In the genomic region with DNA sequence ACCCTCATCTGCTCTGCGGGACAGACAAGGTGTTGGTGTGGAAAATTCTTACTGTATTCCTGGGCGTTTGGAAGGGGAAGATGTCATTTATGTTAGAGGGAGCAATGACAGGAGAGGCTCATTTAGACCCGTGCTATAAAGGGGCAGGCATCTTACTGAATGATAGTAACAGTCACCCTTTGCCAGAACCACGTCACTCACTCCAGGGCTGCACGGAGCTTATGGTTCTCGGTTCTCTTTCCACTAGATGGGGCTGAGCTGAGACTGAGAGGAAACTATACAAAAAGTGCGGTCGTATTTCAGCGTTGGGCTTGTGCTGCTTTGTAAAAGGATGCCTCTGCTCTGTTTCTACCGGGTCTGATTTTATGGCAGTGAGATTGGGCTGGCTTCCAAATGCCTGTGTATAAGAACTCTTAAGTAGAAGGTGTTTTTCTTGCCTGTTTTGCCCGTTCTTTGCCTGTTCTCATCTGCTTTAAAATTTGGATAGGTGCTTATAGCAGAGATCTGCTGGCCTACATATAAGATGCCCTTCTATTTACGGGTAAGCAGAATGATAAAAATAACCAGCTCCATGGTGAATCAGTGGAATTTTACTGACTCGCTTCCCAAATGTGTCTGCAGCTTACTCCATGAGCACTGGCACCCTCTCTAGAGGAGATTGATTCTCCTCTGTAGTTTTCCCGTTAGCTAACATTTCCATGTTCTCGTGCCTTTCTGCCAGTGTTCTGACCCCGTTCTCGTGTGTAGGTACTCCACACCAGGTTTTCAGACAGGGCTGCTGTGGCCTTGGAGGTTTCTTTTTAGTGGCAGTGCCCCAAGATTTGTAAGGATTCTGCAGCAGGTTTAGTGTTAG, we compare ENCODE assay signal across 7 cellular contexts. TPM values are rescaled to one million over a fixed set of nuclear protein-coding genes. Genes with fewer than 3 reads are reported as not detected.
DNase-seq lines count a peak whose midpoint lies in the region; ATAC-seq, FAIRE-seq and TF ChIP-seq lines count a peak whose summit lies in the region.

No MANE protein-coding gene starts in this region.

- ATAC-seq in GM12878 = 0 out of 3 replicates have a peak, but pooled peaks have one; percentile 19
- no peak for ATAC-seq in GM19452 (IDR thresholded peaks at IDR 0.05; ENCODE audit: unreplicated experiment)

- SMC1A ChIA-PET in GM12878 (lab: Charles Lee; ENCODE audit: uncharacterized antibody, unreplicated experiment) = interaction anchor here (0.9 to 3.2 kb wide), 6 partner anchors 9 to 205 kb away, joined by 3 to 13 read pairs (median 4); no protein-coding TSS in a partner anchor

- H3K27me3 Mint-ChIP-seq in T-helper 2 cell treated with Interferon-gamma antibody and Interleukin-4, amounts not matched to agents 5 μg/mL and 100 μg/mL, for 36 hours (ENCODE audit: low read depth) = no peaks in the 10 kb centered on the region

- CTCF ChIA-PET in GM12878 (lab: Yijun Ruan, JAX) = interaction anchor here (0.6 to 2.5 kb wide), 3 partner anchors 9 to 176 kb away, joined by 3 to 9 read pairs (median 3); no protein-coding TSS in a partner anchor

- intact Hi-C loops in GM12878 (cut with micrococcal nuclease; ENCODE audit: unreplicated experiment) = no loop called here

- no peaks in the 10 kb centered on the region for H3K9me3 ChIP-seq in HUES6 (ENCODE audit: control insufficient read depth, insufficient read depth, low read depth, low read length)
- no peaks in the 10 kb centered on the region for H3K9me3 ChIP-seq in GM12878 (replicated peaks; ENCODE audit: control insufficient read depth, insufficient read depth, low read length)
- no peaks in the 10 kb centered on the region for H3K9me3 ChIP-seq in iPS-18a (ENCODE audit: control insufficient read depth, low read depth, low read length)
- H3K9me3 ChIP-seq in small intestine (ENCODE audit: control insufficient read depth, low read depth) = no peaks in the 10 kb centered on the region

- TF ChIP-seq CTCF in GM12878 (IDR thresholded peaks at IDR 0.05 in 2 of 3, conservative IDR thresholded peaks at IDR 0.05 in 1 of 3; ENCODE audit: control insufficient read depth in 2 of 3, extremely low read depth in 1 of 3, insufficient read depth in 1 of 3, low read depth in 3 of 3, low read length in 3 of 3) = no peak

- WGBS in GM12878 (ENCODE audit: insufficient coverage, insufficient replicate concordance, low lambda C conversion rate, missing lambda C conversion rate) = 87% methylated on average over 17 of the region's 17 CpGs
- WGBS in small intestine, 3 donors = 39 to 45% (median 40%) methylated on average over 17 of the region's 17 CpGs

- FAIRE-seq in GM12878 (lab: Jason Lieb, UNC) (no peak), small intestine (lab: Jason Lieb, UNC) (no peak), GM19239 (lab: Jason Lieb, UNC) (no peak)

- BruUV-seq in GM12878 (replicated peaks; lab: Mats Ljungman, UMichigan) = no TSS peak

- no peak for TF ChIP-seq POLR2A in GM12878 (IDR thresholded peaks at IDR 0.05; ENCODE audit: low read depth, low read length)

- H4K20me1 ChIP-seq in GM12878 (ENCODE audit: control insufficient read depth, insufficient read depth) = no peaks in the 10 kb centered on the region; the same call in 1 of the 2 replicates

- peaks cover 66% of the 10 kb centered on the region for H3K36me3 Mint-ChIP-seq in T-helper 2 cell treated with Interferon-gamma antibody and Interleukin-4, amounts not matched to agents 5 μg/mL and 100 μg/mL, for 36 hours (ENCODE audit: low read depth)

- RAD21 ChIA-PET in GM12878 (lab: Charles Lee; ENCODE audit: unreplicated experiment) = no interaction called here

- H3K9ac ChIP-seq in HUES6 (ENCODE audit: low read length) = peak overlapping the region; percentile 54
- no peak overlapping the region for H3K9ac ChIP-seq in GM12878 (ENCODE audit: control insufficient read depth, insufficient read depth, low read length)
- H3K9ac ChIP-seq in iPS-18a (ENCODE audit: low read length) = peak overlapping the region; percentile 18

- no peak overlapping the region for H2AFZ ChIP-seq in GM12878 (ENCODE audit: control insufficient read depth, low read depth, low read length)

- in situ Hi-C loops in GM12878 (cut with MboI) = no loop called here

- peaks cover 6% of the 10 kb centered on the region for H3K9me3 Mint-ChIP-seq in T-helper 2 cell treated with Interferon-gamma antibody and Interleukin-4, amounts not matched to agents 5 μg/mL and 100 μg/mL, for 36 hours

- peaks cover 54% of the 10 kb centered on the region for H3K36me3 ChIP-seq in HUES6 (ENCODE audit: control insufficient read depth, insufficient read depth, low read length)
- peaks cover 7 to 41% of the 10 kb centered on the region in 2 experiments for H3K36me3 ChIP-seq in GM12878 (ENCODE audit: control insufficient read depth in 2 of 2, insufficient read depth in 2 of 2, low read length in 1 of 2)
- peaks cover 12% of the 10 kb centered on the region for H3K36me3 ChIP-seq in iPS-18a (ENCODE audit: control insufficient read depth, low read depth, low read length)
- H3K36me3 ChIP-seq in small intestine (ENCODE audit: control insufficient read depth in 2 of 2, insufficient read depth in 2 of 2, low read length in 2 of 2) = peaks cover 2 to 4% of the 10 kb centered on the region in 2 donors

- peak overlapping the region; percentile 73 for H3K4me3 Mint-ChIP-seq in T-helper 2 cell treated with Interferon-gamma antibody and Interleukin-4, amounts not matched to agents 5 μg/mL and 100 μg/mL, for 36 hours

- peak overlapping the region; percentile 84 for H3K27ac Mint-ChIP-seq in T-helper 2 cell treated with Interferon-gamma antibody and Interleukin-4, amounts not matched to agents 5 μg/mL and 100 μg/mL, for 36 hours

- no peaks in the 10 kb centered on the region; the same call in none of the 2 replicates for H3K79me2 ChIP-seq in GM12878 (ENCODE audit: control insufficient read depth, insufficient read depth, low read length)

- H3K4me1 Mint-ChIP-seq in T-helper 2 cell treated with Interferon-gamma antibody and Interleukin-4, amounts not matched to agents 5 μg/mL and 100 μg/mL, for 36 hours (ENCODE audit: low read depth) = peaks cover 60% of the 10 kb centered on the region

- TF ChIP-seq RAD21 in GM12878 (IDR thresholded peaks at IDR 0.05; ENCODE audit: insufficient read depth, low read depth, low read length) = no peak

- H3K27ac ChIP-seq in HUES6 (ENCODE audit: low read depth, low read length) (no peak overlapping the region; the same call in 1 of the 2 replicates), GM12878 (ENCODE audit: control insufficient read depth, insufficient read depth) (no peak overlapping the region), iPS-18a (ENCODE audit: low read length) (peak overlapping the region; percentile 32), small intestine (ENCODE audit: low read depth in 1 of 2, low read length in 1 of 2) (peak overlapping the region in 1 of 2 donors; percentile 72)

- H3K4me1 ChIP-seq in HUES6 (ENCODE audit: control insufficient read depth, insufficient read depth, low read length) (peaks cover 56% of the 10 kb centered on the region), GM12878 (ENCODE audit: control insufficient read depth, insufficient read depth, low read length) (no peaks in the 10 kb centered on the region), iPS-18a (ENCODE audit: control insufficient read depth, low read depth, low read length) (peaks cover 50% of the 10 kb centered on the region), small intestine (ENCODE audit: control insufficient read depth in 2 of 2, insufficient read depth in 1 of 2, low read depth in 1 of 2, low read length in 1 of 2) (peaks cover 0 to 5% of the 10 kb centered on the region in 2 donors)

- H3K27me3 ChIP-seq in HUES6 (ENCODE audit: control insufficient read depth, insufficient read depth, low read length) (no peaks in the 10 kb centered on the region), GM12878 (replicated peaks in 1 of 2; ENCODE audit: control insufficient read depth in 2 of 2, insufficient read depth in 2 of 2, low read length in 1 of 2) (no peaks in the 10 kb centered on the region), iPS-18a (ENCODE audit: control insufficient read depth, insufficient read depth, low read length) (no peaks in the 10 kb centered on the region), small intestine (ENCODE audit: control insufficient read depth in 2 of 2, insufficient read depth in 2 of 2, low read length in 2 of 2) (no peaks in the 10 kb centered on the region)

- no peak overlapping the region for H3K4me2 ChIP-seq in GM12878 (ENCODE audit: control insufficient read depth, insufficient read depth)

- no peak for TF ChIP-seq EP300 in GM12878 (IDR thresholded peaks at IDR 0.05; ENCODE audit: borderline replicate concordance in 1 of 2, control insufficient read depth in 1 of 2, low read depth in 2 of 2, low read length in 2 of 2)

- DNase-seq in T-helper 2 cell treated with Interferon-gamma antibody and Interleukin-4, amounts not matched to agents 5 μg/mL and 100 μg/mL, for 36 hours (ENCODE audit: low spot score) = peak; percentile 78
- no peak for DNase-seq in GM12878 (ENCODE audit: low read depth, low spot score)
- peak; percentile 51 for DNase-seq in small intestine
- no peak for DNase-seq in GM19239 (ENCODE audit: insufficient read length, low spot score)

- POLR2A ChIA-PET in GM12878 (lab: Charles Lee) = interaction anchor here (1.7 kb wide), 1 partner anchor 12 kb away, joined by 4 read pairs; no protein-coding TSS in a partner anchor

- H3K4me3 ChIP-seq in HUES6 (ENCODE audit: low read depth, low read length) = peak overlapping the region; percentile 37; the same call in 1 of the 2 replicates
- no peak overlapping the region for H3K4me3 ChIP-seq in GM12878
- peak overlapping the region; percentile 39 for H3K4me3 ChIP-seq in iPS-18a (ENCODE audit: low read length)
- H3K4me3 ChIP-seq in small intestine (ENCODE audit: low read depth in 1 of 2, low read length in 2 of 2) = no peak overlapping the region

RNA-seq across cellular contexts. Expression of gene MRPS6, which starts 55.9 kb away (rescaled TPM):
- total RNA-seq in GM12878 (2013; cell fraction: nucleolus; rRNA removed) = 47.5 and 49.3 TPM in 2 replicates
- 32.5 and 37.3 TPM in 2 replicates for total RNA-seq in GM12878 (2014; rRNA removed)
- total RNA-seq in GM12878 (2014; rRNA removed; fragmentation: Illumina TruSeq; extraction: Trizol) = 39.8 and 41.0 TPM in 2 replicates
- total RNA-seq in GM12878 (2021) = 97.0 and 101 TPM in 2 replicates
- 58.7 TPM for polyA plus RNA-seq in GM12878 (2011; ENCODE audit: low read depth)
- 45.1 and 61.3 TPM in 2 replicates for polyA plus RNA-seq in GM12878 (2011; rRNA removed)
- 39.0 and 43.6 TPM in 2 replicates for polyA plus RNA-seq in GM12878 (2011; cell fraction: cytosol; rRNA removed)
- 67.4 and 71.1 TPM in 2 replicates for polyA plus RNA-seq in GM12878 (2011; cell fraction: nucleus; rRNA removed)
- polyA plus RNA-seq in GM12878 (2012) = 74.7 and 85.0 TPM in 2 replicates
- 107 TPM in 2 replicates for polyA plus RNA-seq in GM12878 (2014; fragmentation: Illumina TruSeq; extraction: Trizol)
- polyA plus RNA-seq in GM12878 (2014; fragmentation: Nextera tagmentation; extraction: Ambion mirVana) = 10 to 100 TPM; 55.6 to 95.2 TPM
- polyA plus RNA-seq in GM12878 (2014; rRNA removed) = 61.5 and 85.5 TPM in 2 replicates
- polyA plus RNA-seq in GM12878 (2016; fragmentation: Nextera tagmentation; extraction: Ambion mirVana) = 100 to 1,000 TPM; 228 to 232 TPM
- polyA minus RNA-seq in GM12878 (2011; rRNA and poly(A)+ RNA removed) = 23.5 and 29.5 TPM in 2 replicates
- 5.1 and 10.1 TPM in 2 replicates for polyA minus RNA-seq in GM12878 (2011; cell fraction: cytosol; rRNA and poly(A)+ RNA removed)
- 46.3 and 56.4 TPM in 2 replicates for polyA minus RNA-seq in GM12878 (2011; cell fraction: nucleus; rRNA and poly(A)+ RNA removed)
- 10 to 100 TPM; 47.0 to 59.7 (median 57.8) TPM for polyA plus RNA-seq in small intestine

RNA-seq across cellular contexts. Expression of gene SLC5A3, which starts 55.9 kb away (rescaled TPM):
- 279 and 285 TPM in 2 replicates for total RNA-seq in GM12878 (2013; cell fraction: nucleolus; rRNA removed)
- total RNA-seq in GM12878 (2014; rRNA removed) (17.5 and 22.0 TPM in 2 replicates), GM12878 (2014; rRNA removed; fragmentation: Illumina TruSeq; extraction: Trizol) (21.4 and 25.7 TPM in 2 replicates), GM12878 (2021) (20.6 and 20.9 TPM in 2 replicates)
- polyA plus RNA-seq in GM12878 (2011; ENCODE audit: low read depth) = 3.3 TPM
- polyA plus RNA-seq in GM12878 (2011; rRNA removed) (19.7 and 34.3 TPM in 2 replicates), GM12878 (2014; fragmentation: Illumina TruSeq; extraction: Trizol) (14.7 and 18.7 TPM in 2 replicates), GM12878 (2014; fragmentation: Nextera tagmentation; extraction: Ambion mirVana) (1 to 10 TPM; 3.3 to 4.7 TPM), GM12878 (2014; rRNA removed) (7.8 and 9.2 TPM in 2 replicates), GM12878 (2016; fragmentation: Nextera tagmentation; extraction: Ambion mirVana) (1 to 10 TPM; 6.9 to 8.1 TPM), small intestine (1 to 10 TPM in 1 of 3 donors, under 1 TPM in 2; 0.54 to 2.2 (median 0.89) TPM)
- 6.1 and 9.4 TPM in 2 replicates for polyA plus RNA-seq in GM12878 (2011; cell fraction: cytosol; rRNA removed)
- polyA plus RNA-seq in GM12878 (2011; cell fraction: nucleus; rRNA removed) = 19.8 and 25.4 TPM in 2 replicates
- 6.0 and 8.3 TPM in 2 replicates for polyA plus RNA-seq in GM12878 (2012)
- polyA minus RNA-seq in GM12878 (2011; rRNA and poly(A)+ RNA removed) = 39.7 and 42.4 TPM in 2 replicates
- polyA minus RNA-seq in GM12878 (2011; cell fraction: cytosol; rRNA and poly(A)+ RNA removed) = 12.6 and 15.2 TPM in 2 replicates
- 58.9 and 71.1 TPM in 2 replicates for polyA minus RNA-seq in GM12878 (2011; cell fraction: nucleus; rRNA and poly(A)+ RNA removed)

Comparison
In these comparisons a context has a peak if more than half of its experiments do, and no peak if none do; other contexts are left out.
1. H3K4me3 ChIP-seq: peak in HUES6 (single experiment) and iPS-18a (single experiment); none in GM12878 (single experiment) and small intestine (0 of 2).
2. DNase-seq: peak in T-helper 2 cell treated with Interferon-gamma antibody and Interleukin-4, amounts not matched to agents 5 μg/mL and 100 μg/mL, for 36 hours (single experiment) and small intestine (single experiment); none in GM12878 (single experiment) and GM19239 (single experiment).